Comparison of ENCODE assay signal across 25 cellular contexts in the genomic region with DNA sequence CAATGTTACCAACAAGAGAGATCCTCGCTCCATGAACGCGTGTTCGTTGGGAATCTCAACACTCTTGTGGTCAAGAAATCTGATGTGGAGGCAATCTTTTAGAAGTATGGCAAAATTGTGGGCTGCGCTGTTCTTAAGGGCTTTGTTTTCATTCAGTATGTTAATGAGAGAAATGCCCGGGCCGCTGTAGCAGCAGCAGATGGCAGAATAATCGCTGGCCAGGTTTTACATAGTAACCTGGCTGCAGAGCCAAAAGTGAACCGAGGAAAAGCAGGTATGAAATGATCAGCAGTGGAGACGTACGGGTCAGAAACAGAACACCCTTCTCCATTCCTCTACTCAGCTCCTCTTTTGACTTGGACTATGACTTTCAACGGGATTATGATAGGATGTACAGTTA. TPM values are rescaled to one million over a fixed set of nuclear protein-coding genes. Genes with fewer than 3 reads are reported as not detected.
A peak's percentile ranks its signal among the peaks of the same experiment; 100 is the strongest.
DNase-seq lines count a peak whose midpoint lies in the region; ATAC-seq and TF ChIP-seq lines count a peak whose summit lies in the region.
"Had no signal": no experiment of that assay in that cellular context is flagged by ENCODE, and none has a peak within 500 bp of the region (broad histone marks: within the 10 kb centered on the region; RNA-seq: fewer than 3 reads in every experiment).

No MANE protein-coding gene starts in this region.

- peak overlapping the region; percentile 13; the same call in 1 of the 2 replicates for H3K27ac ChIP-seq in WERI-Rb-1
- no peak overlapping the region for H3K27ac ChIP-seq in foreskin keratinocyte
- H3K27ac ChIP-seq: BLaER1 had no signal

- no peak overlapping the region for H3K4me3 ChIP-seq in WERI-Rb-1 (ENCODE audit: low read depth, low read length)
- H3K4me3 ChIP-seq: BLaER1 had no signal

- H3K27me3 ChIP-seq in WERI-Rb-1 (ENCODE audit: insufficient read depth, low read depth, severe bottlenecking) (no peaks in the 10 kb centered on the region), foreskin keratinocyte (no peaks in the 10 kb centered on the region)
- H3K27me3 ChIP-seq: BLaER1 had no signal

- no peak overlapping the region for H3K4me3 Mint-ChIP-seq in activated naive CD4-positive, alpha-beta T cell treated with anti-CD3 and anti-CD28 coated beads, Interleukin-2, amount 10 ng/mL, durations not matched to agents 7 days and 5 days
- H3K4me3 Mint-ChIP-seq: CD4-positive, alpha-beta T cell had no signal

- H3K9me3 ChIP-seq in WERI-Rb-1 (ENCODE audit: severe bottlenecking), result no peaks in the 10 kb centered on the region
- H3K9me3 ChIP-seq: BLaER1 had no signal

- H3K36me3 ChIP-seq in WERI-Rb-1, result no peaks in the 10 kb centered on the region
- H3K36me3 ChIP-seq: BLaER1 had no signal

- H3K27ac Mint-ChIP-seq in activated naive CD4-positive, alpha-beta T cell treated with anti-CD3 and anti-CD28 coated beads, Interleukin-2, amount 10 ng/mL, durations not matched to agents 7 days and 5 days, result no peak overlapping the region
- H3K27ac Mint-ChIP-seq: CD4-positive, alpha-beta T cell had no signal

- CTCF ChIA-PET in activated naive CD4-positive, alpha-beta T cell treated with anti-CD3 and anti-CD28 coated beads, Interleukin-2, amount 10 ng/mL, durations not matched to agents 7 days and 5 days (lab: Charles Lee), result no interaction called here

- H3K4me1 Mint-ChIP-seq in activated naive CD4-positive, alpha-beta T cell treated with anti-CD3 and anti-CD28 coated beads, Interleukin-2, amount 10 ng/mL, durations not matched to agents 7 days and 5 days, result peaks cover 28% of the 10 kb centered on the region

- no peak for ATAC-seq in foreskin keratinocyte
- ATAC-seq: HCT116, Right ventricle myocardium inferior had no signal

- no peaks in the 10 kb centered on the region for H3K9me3 Mint-ChIP-seq in activated naive CD4-positive, alpha-beta T cell treated with anti-CD3 and anti-CD28 coated beads, Interleukin-2, amount 10 ng/mL, durations not matched to agents 7 days and 5 days
- H3K9me3 Mint-ChIP-seq: CD4-positive, alpha-beta T cell had no signal

- TF ChIP-seq CTCF in WERI-Rb-1 (IDR thresholded peaks at IDR 0.05; ENCODE audit: low read depth, low read length), result no peak
- TF ChIP-seq CTCF in foreskin keratinocyte (conservative IDR thresholded peaks at IDR 0.05), result no peak

- H3K4me1 ChIP-seq in foreskin keratinocyte, result no peaks in the 10 kb centered on the region

- H3K36me3 Mint-ChIP-seq in activated naive CD4-positive, alpha-beta T cell treated with anti-CD3 and anti-CD28 coated beads, Interleukin-2, amount 10 ng/mL, durations not matched to agents 7 days and 5 days, result peaks cover 10% of the 10 kb centered on the region

- no peaks in the 10 kb centered on the region for H3K27me3 Mint-ChIP-seq in activated naive CD4-positive, alpha-beta T cell treated with anti-CD3 and anti-CD28 coated beads, Interleukin-2, amount 10 ng/mL, durations not matched to agents 7 days and 5 days
- H3K27me3 Mint-ChIP-seq: CD4-positive, alpha-beta T cell had no signal

- peak; percentile 86 for DNase-seq in DMS 273 (lab: John Stamatoyannopoulos, UW; ENCODE audit: unreplicated experiment)
- DNase-seq in DMS 273 treated with DMSO at 0.1 percent for 48 hours (lab: John Stamatoyannopoulos, UW), result peak; percentile 63
- peak; percentile 62 for DNase-seq in NCI-H2171 (lab: John Stamatoyannopoulos, UW)
- DNase-seq in WERI-Rb-1, result peak; percentile 33
- DNase-seq in activated naive CD4-positive, alpha-beta T cell treated with anti-CD3 and anti-CD28 coated beads, Interleukin-2, amount 10 ng/mL, durations not matched to agents 7 days and 5 days, result no peak
- DNase-seq in iPS-NIHi7 (ENCODE audit: extremely low spot score), result no peak
- DNase-seq in foreskin keratinocyte, result no peak
- DNase-seq: CD4-positive, alpha-beta T cell; COR-L47; GDM1; IMR-90; Karpas-422; MV-4-11; NCI-H2107; NCI-H345; NCI-H748 treated with DMSO at 0.1 percent for 48 hours; OCI-M1 had no signal

RNA-seq across cellular contexts. Expression of gene SOCS1, which starts 13.3 kb away (rescaled TPM):
- 5.2 and 6.3 TPM in 2 replicates for total RNA-seq in foreskin keratinocyte
- polyA plus RNA-seq in foreskin keratinocyte, result 8.8 and 13.1 TPM in 2 replicates

RNA-seq across cellular contexts. Expression of gene TNP2, which starts 26.5 kb away (rescaled TPM):
- not detected in 2 replicates for total RNA-seq in foreskin keratinocyte
- not detected in 2 replicates for polyA plus RNA-seq in foreskin keratinocyte
- total RNA-seq: CD4-positive, alpha-beta T cell; Daoy; H1; IMR-90; M059J; Right ventricle myocardium inferior; SK-MEL-5; T-helper 1 cell treated with Interleukin-12 subunit alpha and Interleukin-12 subunit beta and Interleukin-4 antibody, amounts not matched to agents 30 ng/mL and 1 ng/mL, for 36 hours had no signal
- polyA plus RNA-seq: H1, IMR-90 had no signal

RNA-seq across cellular contexts. Expression of gene PRM3, which starts 30.8 kb away (rescaled TPM):
- not detected in 2 replicates for total RNA-seq in foreskin keratinocyte
- not detected in 2 replicates for polyA plus RNA-seq in foreskin keratinocyte
- total RNA-seq: CD4-positive, alpha-beta T cell; Daoy; H1; IMR-90; M059J; Right ventricle myocardium inferior; SK-MEL-5; T-helper 1 cell treated with Interleukin-12 subunit alpha and Interleukin-12 subunit beta and Interleukin-4 antibody, amounts not matched to agents 30 ng/mL and 1 ng/mL, for 36 hours had no signal
- polyA plus RNA-seq: H1, IMR-90 had no signal

RNA-seq across cellular contexts. Expression of gene PRM2, which starts 33.6 kb away (rescaled TPM):
- total RNA-seq in foreskin keratinocyte, result not detected in 2 replicates
- polyA plus RNA-seq in foreskin keratinocyte, result not detected in 2 replicates
- total RNA-seq: CD4-positive, alpha-beta T cell; Daoy; H1; IMR-90; M059J; Right ventricle myocardium inferior; SK-MEL-5; T-helper 1 cell treated with Interleukin-12 subunit alpha and Interleukin-12 subunit beta and Interleukin-4 antibody, amounts not matched to agents 30 ng/mL and 1 ng/mL, for 36 hours had no signal
- polyA plus RNA-seq: H1, IMR-90 had no signal

RNA-seq across cellular contexts. Expression of gene PRM1, which starts 38.5 kb away (rescaled TPM):
- not detected in 2 replicates for total RNA-seq in foreskin keratinocyte
- polyA plus RNA-seq in foreskin keratinocyte, result not detected in 2 replicates
- total RNA-seq: CD4-positive, alpha-beta T cell; Daoy; IMR-90; M059J; Right ventricle myocardium inferior; SK-MEL-5; T-helper 1 cell treated with Interleukin-12 subunit alpha and Interleukin-12 subunit beta and Interleukin-4 antibody, amounts not matched to agents 30 ng/mL and 1 ng/mL, for 36 hours had no signal
- polyA plus RNA-seq: IMR-90 had no signal

Comparison
In these comparisons a context has a peak if more than half of its experiments do, and no peak if none do; other contexts are left out.
1. DNase-seq: peak in DMS 273 (single experiment), DMS 273 treated with DMSO at 0.1 percent for 48 hours (single experiment), NCI-H2171 (single experiment) and WERI-Rb-1 (single experiment); none in activated naive CD4-positive, alpha-beta T cell treated with anti-CD3 and anti-CD28 coated beads, Interleukin-2, amount 10 ng/mL, durations not matched to agents 7 days and 5 days (single experiment), iPS-NIHi7 (single experiment) and foreskin keratinocyte (0 of 2).